In genomic region chr2:33069894-33070651, GRCh38 we compare ENCODE assay signal across 8 cellular contexts.
DNase-seq lines count a peak whose midpoint lies in the region; ATAC-seq, FAIRE-seq and TF ChIP-seq lines count a peak whose summit lies in the region.

No MANE protein-coding gene starts in this region.

- peaks cover 30% of the 10 kb centered on the region for H3K4me1 ChIP-seq in astrocyte (ENCODE audit: insufficient read depth, low read length)
- H3K4me1 ChIP-seq in left lung = no peaks in the 10 kb centered on the region
- H3K4me1 ChIP-seq in suprapubic skin = peaks cover 20% of the 10 kb centered on the region

- peak; percentile 99 for FAIRE-seq in astrocyte (lab: Jason Lieb, UNC)

- H3K9me3 ChIP-seq in astrocyte (ENCODE audit: insufficient read depth, low read depth, low read length) (no peaks in the 10 kb centered on the region), left lung (no peaks in the 10 kb centered on the region), suprapubic skin (no peaks in the 10 kb centered on the region)

- no peak overlapping the region for H3K4me3 Mint-ChIP-seq in astrocyte (ENCODE audit: unreplicated experiment)

- H3K36me3 ChIP-seq in astrocyte (ENCODE audit: insufficient read depth, low read length) = no peaks in the 10 kb centered on the region
- no peaks in the 10 kb centered on the region for H3K36me3 ChIP-seq in left lung
- H3K36me3 ChIP-seq in suprapubic skin = no peaks in the 10 kb centered on the region

- intact Hi-C loops in left lung (cut with DNase I) = no loop called here

- H3K4me3 ChIP-seq in astrocyte (ENCODE audit: insufficient read depth, low read depth, low read length) (no peak overlapping the region), left lung (no peak overlapping the region), suprapubic skin (no peak overlapping the region)

- no peaks in the 10 kb centered on the region for H3K27me3 Mint-ChIP-seq in astrocyte (ENCODE audit: low read depth, unreplicated experiment)

- peaks cover 38% of the 10 kb centered on the region for H3K4me1 Mint-ChIP-seq in astrocyte (ENCODE audit: low read depth, unreplicated experiment)

- DNase-seq in AG20443 (ENCODE audit: low spot score) = peak; percentile 92
- peak; percentile 100 for DNase-seq in astrocyte (ENCODE audit: low read depth)
- DNase-seq in left lung = peak in 1 of 2 donors; percentile 42
- peak in 1 of 2 donors; percentile 81 for DNase-seq in suprapubic skin (ENCODE audit: low spot score in 2 of 2)
- DNase-seq in GM19240 (ENCODE audit: insufficient read length, low spot score) = no peak
- no peak for DNase-seq in NCI-H1694 treated with DMSO at 0.1 percent for 48 hours (lab: John Stamatoyannopoulos, UW)

- no peaks in the 10 kb centered on the region for H4K20me1 ChIP-seq in astrocyte (ENCODE audit: insufficient read depth, low read length)

- WGBS in suprapubic skin = 37% methylated on average over 10 of the region's 10 CpGs

- H3K27ac Mint-ChIP-seq in astrocyte (ENCODE audit: unreplicated experiment) = peak overlapping the region; percentile 98

- peak; percentile 51 for ATAC-seq in HG03354 (IDR thresholded peaks at IDR 0.05; ENCODE audit: poor library complexity, severe bottlenecking, unreplicated experiment)
- ATAC-seq in left lung = peak; percentile 90
- ATAC-seq in GM18873 (IDR thresholded peaks at IDR 0.05; ENCODE audit: low FRiP score, unreplicated experiment) = no peak

- H3K27me3 ChIP-seq in astrocyte (ENCODE audit: insufficient read depth, low read length) (no peaks in the 10 kb centered on the region), left lung (no peaks in the 10 kb centered on the region), suprapubic skin (no peaks in the 10 kb centered on the region)

- no peak for TF ChIP-seq CTCF in astrocyte (IDR thresholded peaks at IDR 0.05; ENCODE audit: insufficient read depth, low read depth, low read length)
- TF ChIP-seq CTCF in left lung (IDR thresholded peaks at IDR 0.05) = no peak
- no peak for TF ChIP-seq CTCF in suprapubic skin (IDR thresholded peaks at IDR 0.05)

- H3K27ac ChIP-seq in astrocyte (ENCODE audit: low read depth, low read length) (peak overlapping the region; percentile 85), left lung (peak overlapping the region; percentile 5 to 45), suprapubic skin (peak overlapping the region; percentile 86)

- no peak for TF ChIP-seq EP300 in suprapubic skin (IDR thresholded peaks at IDR 0.05)

- H2AFZ ChIP-seq in astrocyte (ENCODE audit: low read depth, low read length) = no peak overlapping the region

- no peak for TF ChIP-seq POLR2A in suprapubic skin (IDR thresholded peaks at IDR 0.05)

- peaks cover 5% of the 10 kb centered on the region for H3K36me3 Mint-ChIP-seq in astrocyte (ENCODE audit: low read depth, unreplicated experiment)

- H3K9ac ChIP-seq in astrocyte (ENCODE audit: low read length) = peak overlapping the region; percentile 66

- no peaks in the 10 kb centered on the region for H3K79me2 ChIP-seq in astrocyte (ENCODE audit: insufficient read depth, low read length)

- peaks cover 6% of the 10 kb centered on the region for H3K9me3 Mint-ChIP-seq in astrocyte (ENCODE audit: unreplicated experiment)

- H3K4me2 ChIP-seq in astrocyte (ENCODE audit: low read length) = peak overlapping the region; percentile 69

Comparison
In these comparisons a context has a peak if more than half of its experiments do, and no peak if none do; other contexts are left out.
1. DNase-seq: peak in AG20443 (single experiment) and astrocyte (single experiment); none in GM19240 (single experiment) and NCI-H1694 treated with DMSO at 0.1 percent for 48 hours (single experiment).
2. H3K27ac ChIP-seq: peak in every context shown above with its lines; median percentile 86 in suprapubic skin; 85 in astrocyte; 25 in left lung.